In the genomic region with DNA sequence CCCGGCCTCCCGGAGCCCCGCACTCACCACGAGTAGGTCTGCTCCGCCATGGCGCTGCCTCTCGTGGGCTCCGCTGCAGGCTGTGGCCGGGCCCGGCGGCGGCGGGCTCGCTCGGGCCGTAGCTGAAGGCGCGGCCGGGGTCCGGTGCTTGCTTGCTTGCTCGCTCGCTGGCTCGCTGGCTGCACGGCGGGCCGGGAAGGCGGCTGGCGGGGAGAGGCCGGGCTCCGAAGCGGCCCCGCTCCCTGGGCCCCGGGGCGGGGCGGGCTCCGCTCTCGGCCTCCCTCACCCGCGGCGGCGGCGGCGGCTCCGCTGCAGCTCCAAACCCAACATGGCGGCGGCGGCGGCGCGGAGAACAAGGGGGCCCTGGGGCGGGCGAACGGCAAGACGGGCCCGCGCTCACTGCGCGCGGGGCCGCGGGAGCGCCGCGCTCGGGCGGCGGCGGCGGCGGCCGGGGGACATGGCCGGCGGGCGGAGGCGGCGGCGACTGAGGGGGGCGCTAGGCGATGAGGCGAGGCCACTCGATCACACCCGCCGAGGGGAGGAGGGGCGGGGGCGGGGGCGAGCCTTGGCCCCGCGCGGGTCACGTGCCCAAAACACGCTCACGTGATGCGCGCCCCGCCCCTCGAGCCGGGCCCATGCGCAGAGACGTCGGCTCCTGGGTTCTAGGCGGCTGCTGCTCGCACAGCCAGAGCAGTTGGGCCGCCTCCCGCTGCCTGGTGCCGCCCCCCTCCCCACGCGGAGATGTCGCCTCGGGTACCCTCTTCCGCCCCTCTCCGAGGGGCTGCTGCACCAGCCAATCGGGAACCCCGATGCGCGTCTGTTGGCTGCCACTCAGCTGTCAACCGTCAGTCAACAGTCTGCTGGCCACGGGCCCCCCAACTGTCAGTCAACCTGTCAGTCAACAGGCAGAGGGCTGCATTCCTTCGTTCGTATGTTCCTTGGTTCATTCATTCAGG, we compare ENCODE assay signal across 1 cellular context.
TF ChIP-seq lines count a peak whose summit lies in the region.

A gene with protein sequence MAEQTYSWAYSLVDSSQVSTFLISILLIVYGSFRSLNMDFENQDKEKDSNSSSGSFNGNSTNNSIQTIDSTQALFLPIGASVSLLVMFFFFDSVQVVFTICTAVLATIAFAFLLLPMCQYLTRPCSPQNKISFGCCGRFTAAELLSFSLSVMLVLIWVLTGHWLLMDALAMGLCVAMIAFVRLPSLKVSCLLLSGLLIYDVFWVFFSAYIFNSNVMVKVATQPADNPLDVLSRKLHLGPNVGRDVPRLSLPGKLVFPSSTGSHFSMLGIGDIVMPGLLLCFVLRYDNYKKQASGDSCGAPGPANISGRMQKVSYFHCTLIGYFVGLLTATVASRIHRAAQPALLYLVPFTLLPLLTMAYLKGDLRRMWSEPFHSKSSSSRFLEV (minus strand): TSS at position 541 of the 956 bp plus-strand sequence. CDS start 491 bp downstream, at position 50.

TF ChIP-seq in K562, 482 proteins besides CTCF, POLR2A, EP300 and RAD21 (continued from another document and continues in another):
- TF ChIP-seq, protein P1, sequence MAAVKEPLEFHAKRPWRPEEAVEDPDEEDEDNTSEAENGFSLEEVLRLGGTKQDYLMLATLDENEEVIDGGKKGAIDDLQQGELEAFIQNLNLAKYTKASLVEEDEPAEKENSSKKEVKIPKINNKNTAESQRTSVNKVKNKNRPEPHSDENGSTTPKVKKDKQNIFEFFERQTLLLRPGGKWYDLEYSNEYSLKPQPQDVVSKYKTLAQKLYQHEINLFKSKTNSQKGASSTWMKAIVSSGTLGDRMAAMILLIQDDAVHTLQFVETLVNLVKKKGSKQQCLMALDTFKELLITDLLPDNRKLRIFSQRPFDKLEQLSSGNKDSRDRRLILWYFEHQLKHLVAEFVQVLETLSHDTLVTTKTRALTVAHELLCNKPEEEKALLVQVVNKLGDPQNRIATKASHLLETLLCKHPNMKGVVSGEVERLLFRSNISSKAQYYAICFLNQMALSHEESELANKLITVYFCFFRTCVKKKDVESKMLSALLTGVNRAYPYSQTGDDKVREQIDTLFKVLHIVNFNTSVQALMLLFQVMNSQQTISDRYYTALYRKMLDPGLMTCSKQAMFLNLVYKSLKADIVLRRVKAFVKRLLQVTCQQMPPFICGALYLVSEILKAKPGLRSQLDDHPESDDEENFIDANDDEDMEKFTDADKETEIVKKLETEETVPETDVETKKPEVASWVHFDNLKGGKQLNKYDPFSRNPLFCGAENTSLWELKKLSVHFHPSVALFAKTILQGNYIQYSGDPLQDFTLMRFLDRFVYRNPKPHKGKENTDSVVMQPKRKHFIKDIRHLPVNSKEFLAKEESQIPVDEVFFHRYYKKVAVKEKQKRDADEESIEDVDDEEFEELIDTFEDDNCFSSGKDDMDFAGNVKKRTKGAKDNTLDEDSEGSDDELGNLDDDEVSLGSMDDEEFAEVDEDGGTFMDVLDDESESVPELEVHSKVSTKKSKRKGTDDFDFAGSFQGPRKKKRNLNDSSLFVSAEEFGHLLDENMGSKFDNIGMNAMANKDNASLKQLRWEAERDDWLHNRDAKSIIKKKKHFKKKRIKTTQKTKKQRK (IDR thresholded peaks at IDR 0.05; ENCODE audit: borderline replicate concordance, low read depth, low read length): no peak
- TF ChIP-seq HCFC1 (IDR thresholded peaks at IDR 0.05; ENCODE audit: low read depth, low read length): peak; percentile 41; the same call in 1 of the 2 replicates
- peak; percentile 98 for TF ChIP-seq BHLHE40 (IDR thresholded peaks at IDR 0.05; ENCODE audit: low read length)
- peak; percentile 98 for TF ChIP-seq TOE1 (IDR thresholded peaks at IDR 0.05; ENCODE audit: borderline replicate concordance)
- TF ChIP-seq TOE1 (CRISPR knock-in tag; IDR thresholded peaks at IDR 0.05; ENCODE audit: borderline replicate concordance, low read depth): no peak
- peak; percentile 79 for TF ChIP-seq KLF13 (tag; IDR thresholded peaks at IDR 0.05; ENCODE audit: borderline replicate concordance, low read depth)
- TF ChIP-seq KDM5B (IDR thresholded peaks at IDR 0.05; ENCODE audit: insufficient replicate concordance, low read depth, low read length): peak; percentile 43
- peak; percentile 30; the same call in 1 of the 2 replicates for TF ChIP-seq ATF7 (IDR thresholded peaks at IDR 0.05)
- TF ChIP-seq, protein P2, sequence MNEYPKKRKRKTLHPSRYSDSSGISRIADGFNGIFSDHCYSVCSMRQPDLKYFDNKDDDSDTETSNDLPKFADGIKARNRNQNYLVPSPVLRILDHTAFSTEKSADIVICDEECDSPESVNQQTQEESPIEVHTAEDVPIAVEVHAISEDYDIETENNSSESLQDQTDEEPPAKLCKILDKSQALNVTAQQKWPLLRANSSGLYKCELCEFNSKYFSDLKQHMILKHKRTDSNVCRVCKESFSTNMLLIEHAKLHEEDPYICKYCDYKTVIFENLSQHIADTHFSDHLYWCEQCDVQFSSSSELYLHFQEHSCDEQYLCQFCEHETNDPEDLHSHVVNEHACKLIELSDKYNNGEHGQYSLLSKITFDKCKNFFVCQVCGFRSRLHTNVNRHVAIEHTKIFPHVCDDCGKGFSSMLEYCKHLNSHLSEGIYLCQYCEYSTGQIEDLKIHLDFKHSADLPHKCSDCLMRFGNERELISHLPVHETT (CRISPR knock-in tag; conservative IDR thresholded peaks at IDR 0.05 in 1 of 2, IDR thresholded peaks at IDR 0.05 in 1 of 2): peak in 1 of 2 experiments; percentile 97; a peak in 2 of 4 replicates
- TF ChIP-seq YY1 (IDR thresholded peaks at IDR 0.05; ENCODE audit: borderline replicate concordance in 1 of 3, control insufficient read depth in 1 of 3, extremely low read depth in 1 of 3, insufficient read depth in 3 of 3, insufficient read length in 1 of 3, insufficient replicate concordance in 2 of 3, low read depth in 1 of 3, low read length in 2 of 3): peak in 2 of 3 experiments; percentile 67 to 77
- peak; percentile 42; the same call in 1 of the 2 replicates for TF ChIP-seq JUND (IDR thresholded peaks at IDR 0.05; ENCODE audit: borderline replicate concordance, low read depth, low read length)
- TF ChIP-seq JUND (tag; IDR thresholded peaks at IDR 0.05; ENCODE audit: borderline replicate concordance, low read depth, low read length): no peak; the same call in 2 of the 3 replicates
- TF ChIP-seq SIN3B (IDR thresholded peaks at IDR 0.05; ENCODE audit: low read depth): peak; percentile 10; the same call in 1 of the 2 replicates
- TF ChIP-seq, protein P3, sequence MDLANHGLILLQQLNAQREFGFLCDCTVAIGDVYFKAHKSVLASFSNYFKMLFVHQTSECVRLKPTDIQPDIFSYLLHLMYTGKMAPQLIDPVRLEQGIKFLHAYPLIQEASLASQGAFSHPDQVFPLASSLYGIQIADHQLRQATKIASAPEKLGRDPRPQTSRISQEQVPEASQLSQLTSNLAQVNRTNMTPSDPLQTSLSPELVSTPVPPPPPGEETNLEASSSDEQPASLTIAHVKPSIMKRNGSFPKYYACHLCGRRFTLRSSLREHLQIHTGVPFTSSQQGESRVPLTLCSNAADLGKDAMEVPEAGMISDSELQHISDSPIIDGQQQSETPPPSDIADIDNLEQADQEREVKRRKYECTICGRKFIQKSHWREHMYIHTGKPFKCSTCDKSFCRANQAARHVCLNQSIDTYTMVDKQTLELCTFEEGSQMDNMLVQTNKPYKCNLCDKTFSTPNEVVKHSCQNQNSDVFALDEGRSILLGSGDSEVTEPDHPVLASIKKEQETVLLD (IDR thresholded peaks at IDR 0.05): peak; percentile 79; the same call in 1 of the 2 replicates
- peak in 1 of 2 experiments; percentile 84; a peak in 1 of 3 replicates for TF ChIP-seq CBX3 (IDR thresholded peaks at IDR 0.05; ENCODE audit: borderline replicate concordance in 1 of 2, low read length in 2 of 2)
- TF ChIP-seq, protein P4, sequence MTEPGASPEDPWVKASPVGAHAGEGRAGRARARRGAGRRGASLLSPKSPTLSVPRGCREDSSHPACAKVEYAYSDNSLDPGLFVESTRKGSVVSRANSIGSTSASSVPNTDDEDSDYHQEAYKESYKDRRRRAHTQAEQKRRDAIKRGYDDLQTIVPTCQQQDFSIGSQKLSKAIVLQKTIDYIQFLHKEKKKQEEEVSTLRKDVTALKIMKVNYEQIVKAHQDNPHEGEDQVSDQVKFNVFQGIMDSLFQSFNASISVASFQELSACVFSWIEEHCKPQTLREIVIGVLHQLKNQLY (CRISPR knock-in tag; conservative IDR thresholded peaks at IDR 0.05): no peak
- TF ChIP-seq, protein P5, sequence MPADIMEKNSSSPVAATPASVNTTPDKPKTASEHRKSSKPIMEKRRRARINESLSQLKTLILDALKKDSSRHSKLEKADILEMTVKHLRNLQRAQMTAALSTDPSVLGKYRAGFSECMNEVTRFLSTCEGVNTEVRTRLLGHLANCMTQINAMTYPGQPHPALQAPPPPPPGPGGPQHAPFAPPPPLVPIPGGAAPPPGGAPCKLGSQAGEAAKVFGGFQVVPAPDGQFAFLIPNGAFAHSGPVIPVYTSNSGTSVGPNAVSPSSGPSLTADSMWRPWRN (IDR thresholded peaks at IDR 0.05; ENCODE audit: low read depth): peak; percentile 58; the same call in 1 of the 2 replicates
- TF ChIP-seq HNRNPUL1 (IDR thresholded peaks at IDR 0.05; ENCODE audit: low read length): no peak
- peak; percentile 95 for TF ChIP-seq CBFA2T2 (conservative IDR thresholded peaks at IDR 0.05)
- TF ChIP-seq RFX7 (CRISPR knock-in tag; IDR thresholded peaks at IDR 0.05): no peak
- peak; percentile 23; the same call in 1 of the 2 replicates for TF ChIP-seq EP400 (IDR thresholded peaks at IDR 0.05)
- no peak for TF ChIP-seq ZNF764 (CRISPR knock-in tag; IDR thresholded peaks at IDR 0.05; ENCODE audit: low read depth)
- TF ChIP-seq HEY1 (CRISPR knock-in tag; IDR thresholded peaks at IDR 0.05; ENCODE audit: borderline replicate concordance): no peak
- TF ChIP-seq MCM2 (IDR thresholded peaks at IDR 0.05; ENCODE audit: low read depth): no peak
- TF ChIP-seq ZNF239 (CRISPR knock-in tag; IDR thresholded peaks at IDR 0.05): no peak
- TF ChIP-seq POLR2B (IDR thresholded peaks at IDR 0.05; ENCODE audit: low read depth, partially characterized antibody): peak; percentile 61
- TF ChIP-seq, protein P6, sequence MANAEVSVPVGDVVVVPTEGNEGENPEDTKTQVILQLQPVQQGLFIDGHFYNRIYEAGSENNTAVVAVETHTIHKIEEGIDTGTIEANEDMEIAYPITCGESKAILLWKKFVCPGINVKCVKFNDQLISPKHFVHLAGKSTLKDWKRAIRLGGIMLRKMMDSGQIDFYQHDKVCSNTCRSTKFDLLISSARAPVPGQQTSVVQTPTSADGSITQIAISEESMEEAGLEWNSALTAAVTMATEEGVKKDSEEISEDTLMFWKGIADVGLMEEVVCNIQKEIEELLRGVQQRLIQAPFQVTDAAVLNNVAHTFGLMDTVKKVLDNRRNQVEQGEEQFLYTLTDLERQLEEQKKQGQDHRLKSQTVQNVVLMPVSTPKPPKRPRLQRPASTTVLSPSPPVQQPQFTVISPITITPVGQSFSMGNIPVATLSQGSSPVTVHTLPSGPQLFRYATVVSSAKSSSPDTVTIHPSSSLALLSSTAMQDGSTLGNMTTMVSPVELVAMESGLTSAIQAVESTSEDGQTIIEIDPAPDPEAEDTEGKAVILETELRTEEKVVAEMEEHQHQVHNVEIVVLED (CRISPR knock-in tag; IDR thresholded peaks at IDR 0.05): peak; percentile 33; the same call in 1 of the 2 replicates
- TF ChIP-seq GABPA (tag; conservative IDR thresholded peaks at IDR 0.05; ENCODE audit: low read depth): peak; percentile 7; the same call in 1 of the 2 replicates
- TF ChIP-seq DPF2 (IDR thresholded peaks at IDR 0.05): no peak
- peak; percentile 45 for TF ChIP-seq RB1 (IDR thresholded peaks at IDR 0.05; ENCODE audit: low read depth)
- TF ChIP-seq CC2D1A (IDR thresholded peaks at IDR 0.05): no peak
- peak; percentile 57; the same call in 1 of the 2 replicates for TF ChIP-seq ZBTB7A (IDR thresholded peaks at IDR 0.05; ENCODE audit: borderline replicate concordance, control insufficient read depth, low read depth, low read length)
- TF ChIP-seq, protein P7, sequence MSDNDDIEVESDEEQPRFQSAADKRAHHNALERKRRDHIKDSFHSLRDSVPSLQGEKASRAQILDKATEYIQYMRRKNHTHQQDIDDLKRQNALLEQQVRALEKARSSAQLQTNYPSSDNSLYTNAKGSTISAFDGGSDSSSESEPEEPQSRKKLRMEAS (CRISPR knock-in tag; IDR thresholded peaks at IDR 0.05): peak; percentile 86
- TF ChIP-seq SP1 (CRISPR knock-in tag; IDR thresholded peaks at IDR 0.05): peak; percentile 83
- peak; percentile 60 for TF ChIP-seq CHD1 (IDR thresholded peaks at IDR 0.05; ENCODE audit: low read length)
- no peak for TF ChIP-seq ZFP30 (CRISPR knock-in tag; IDR thresholded peaks at IDR 0.05; ENCODE audit: borderline replicate concordance)
- no peak for TF ChIP-seq U2AF2 (optimal IDR thresholded peaks at IDR 0.05; ENCODE audit: low read depth, low read length)
- TF ChIP-seq RBFOX2 (IDR thresholded peaks at IDR 0.05; ENCODE audit: low read depth, low read length): peak; percentile 73
- no peak for TF ChIP-seq ZNF57 (CRISPR knock-in tag; IDR thresholded peaks at IDR 0.05)
- no peak for TF ChIP-seq FOXJ2 (tag; IDR thresholded peaks at IDR 0.05)
- peak; percentile 22 for TF ChIP-seq SAP30 (IDR thresholded peaks at IDR 0.05; ENCODE audit: borderline replicate concordance, insufficient read depth, low read depth, low read length, poor library complexity, severe bottlenecking)
- peak; percentile 58; the same call in 1 of the 2 replicates for TF ChIP-seq DIDO1 (tag; IDR thresholded peaks at IDR 0.05; ENCODE audit: low read depth)
- TF ChIP-seq, protein P8, sequence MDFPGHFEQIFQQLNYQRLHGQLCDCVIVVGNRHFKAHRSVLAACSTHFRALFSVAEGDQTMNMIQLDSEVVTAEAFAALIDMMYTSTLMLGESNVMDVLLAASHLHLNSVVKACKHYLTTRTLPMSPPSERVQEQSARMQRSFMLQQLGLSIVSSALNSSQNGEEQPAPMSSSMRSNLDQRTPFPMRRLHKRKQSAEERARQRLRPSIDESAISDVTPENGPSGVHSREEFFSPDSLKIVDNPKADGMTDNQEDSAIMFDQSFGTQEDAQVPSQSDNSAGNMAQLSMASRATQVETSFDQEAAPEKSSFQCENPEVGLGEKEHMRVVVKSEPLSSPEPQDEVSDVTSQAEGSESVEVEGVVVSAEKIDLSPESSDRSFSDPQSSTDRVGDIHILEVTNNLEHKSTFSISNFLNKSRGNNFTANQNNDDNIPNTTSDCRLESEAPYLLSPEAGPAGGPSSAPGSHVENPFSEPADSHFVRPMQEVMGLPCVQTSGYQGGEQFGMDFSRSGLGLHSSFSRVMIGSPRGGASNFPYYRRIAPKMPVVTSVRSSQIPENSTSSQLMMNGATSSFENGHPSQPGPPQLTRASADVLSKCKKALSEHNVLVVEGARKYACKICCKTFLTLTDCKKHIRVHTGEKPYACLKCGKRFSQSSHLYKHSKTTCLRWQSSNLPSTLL (IDR thresholded peaks at IDR 0.05): no peak
- 0 out of 2 replicates have a peak, but pooled peaks have one; percentile 14 for TF ChIP-seq KDM2B (CRISPR knock-in tag; IDR thresholded peaks at IDR 0.05)
- TF ChIP-seq, protein P9, sequence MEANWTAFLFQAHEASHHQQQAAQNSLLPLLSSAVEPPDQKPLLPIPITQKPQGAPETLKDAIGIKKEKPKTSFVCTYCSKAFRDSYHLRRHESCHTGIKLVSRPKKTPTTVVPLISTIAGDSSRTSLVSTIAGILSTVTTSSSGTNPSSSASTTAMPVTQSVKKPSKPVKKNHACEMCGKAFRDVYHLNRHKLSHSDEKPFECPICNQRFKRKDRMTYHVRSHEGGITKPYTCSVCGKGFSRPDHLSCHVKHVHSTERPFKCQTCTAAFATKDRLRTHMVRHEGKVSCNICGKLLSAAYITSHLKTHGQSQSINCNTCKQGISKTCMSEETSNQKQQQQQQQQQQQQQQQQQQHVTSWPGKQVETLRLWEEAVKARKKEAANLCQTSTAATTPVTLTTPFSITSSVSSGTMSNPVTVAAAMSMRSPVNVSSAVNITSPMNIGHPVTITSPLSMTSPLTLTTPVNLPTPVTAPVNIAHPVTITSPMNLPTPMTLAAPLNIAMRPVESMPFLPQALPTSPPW (CRISPR knock-in tag; IDR thresholded peaks at IDR 0.05): peak; percentile 99
- TF ChIP-seq FOSL1 (tag; conservative IDR thresholded peaks at IDR 0.05): 0 out of 2 replicates have a peak, but pooled peaks have one; percentile 11
- peak; percentile 98 for TF ChIP-seq MEIS2 (IDR thresholded peaks at IDR 0.05; ENCODE audit: partially characterized antibody)
